ENCODE assay signal across 13 cellular contexts in the genomic region with DNA sequence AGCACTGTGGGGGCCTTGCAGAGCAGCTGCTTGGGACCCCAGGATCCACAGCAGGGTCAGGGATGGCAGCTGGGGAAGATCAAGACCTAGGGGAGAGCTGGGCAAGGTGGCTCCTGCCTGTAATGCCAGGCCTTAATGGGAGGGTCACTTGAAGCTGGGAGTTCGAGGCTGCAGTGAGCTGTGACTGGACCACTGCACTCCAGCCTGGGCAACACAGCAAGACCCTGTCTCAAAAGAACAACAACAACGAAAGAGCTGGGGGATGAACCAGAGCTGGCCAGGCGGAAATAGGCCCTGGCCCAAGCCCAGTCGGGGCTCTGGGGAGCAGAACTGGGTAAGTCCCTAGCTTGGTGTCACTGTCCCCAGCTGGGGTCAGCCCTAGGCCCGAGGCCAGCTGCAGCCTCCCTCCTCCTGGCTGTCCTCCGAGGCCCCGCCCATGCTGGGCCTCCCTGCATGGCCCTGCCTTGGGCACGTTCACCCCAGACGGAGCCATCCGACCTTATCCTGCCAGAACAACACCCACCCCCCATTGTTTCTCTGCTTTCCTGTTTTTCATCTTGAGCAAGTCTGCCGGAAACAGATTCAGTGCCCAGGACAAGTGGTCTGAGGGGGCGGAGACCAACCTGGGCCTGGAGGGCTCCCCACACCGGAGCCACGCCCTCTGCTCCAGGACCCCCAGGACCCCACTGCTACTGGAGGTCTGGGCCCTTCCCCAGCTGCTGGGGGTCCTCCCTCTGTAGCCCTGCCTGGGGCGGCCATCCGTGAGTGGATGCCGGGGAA. TPM values are rescaled to one million over a fixed set of nuclear protein-coding genes. Genes with fewer than 3 reads are reported as not detected.
DNase-seq lines count a peak whose midpoint lies in the region; ATAC-seq and TF ChIP-seq lines count a peak whose summit lies in the region.
"Had no signal": no experiment of that assay in that cellular context is flagged by ENCODE, and none has a peak within 500 bp of the region (broad histone marks: within the 10 kb centered on the region; RNA-seq: fewer than 3 reads in every experiment).

No MANE protein-coding gene starts in this region.

- intact Hi-C loops in activated CD4-positive, alpha-beta T cell treated with anti-CD3 and anti-CD28 coated beads, Interleukin-2, amount 10 ng/mL, durations not matched to agents 24 days and 14 days (cut with micrococcal nuclease), result no loop called here
- intact Hi-C loops in Right ventricle myocardium inferior (cut with DNase I), result no loop called here

- TF ChIP-seq POLR2A in GM18505 (IDR thresholded peaks at IDR 0.05; ENCODE audit: borderline replicate concordance, extremely low read depth, insufficient read depth, insufficient read length), result no peak

- H3K27me3 Mint-ChIP-seq in activated CD4-positive, alpha-beta T cell treated with anti-CD3 and anti-CD28 coated beads, Interleukin-2, amount 10 ng/mL, durations not matched to agents 24 days and 14 days, result peaks cover 23% of the 10 kb centered on the region
- H3K27me3 Mint-ChIP-seq in nephron (ENCODE audit: low read depth), result no peaks in the 10 kb centered on the region

- DNase-seq in activated CD4-positive, alpha-beta T cell treated with anti-CD3 and anti-CD28 coated beads, Interleukin-2, amount 10 ng/mL, durations not matched to agents 24 days and 14 days, result no peak
- DNase-seq in activated CD4-positive, alpha-beta T cell treated with anti-CD3 and anti-CD28 coated beads, Interleukin-2, amount 50 U/mL, for 48 hours, result no peak
- DNase-seq in Right ventricle myocardium inferior (ENCODE audit: missing footprints) (peak; percentile 78), C1 segment of cervical spinal cord (lab: John Stamatoyannopoulos, UW) (no peak)
- DNase-seq in central memory CD4-positive, alpha-beta T cell, result no peak
- DNase-seq: amniotic stem cell, NCI-H1417 treated with DMSO at 0.1 percent for 48 hours, T-cell had no signal

- no peaks in the 10 kb centered on the region for H3K36me3 Mint-ChIP-seq in activated CD4-positive, alpha-beta T cell treated with anti-CD3 and anti-CD28 coated beads, Interleukin-2, amount 10 ng/mL, durations not matched to agents 24 days and 14 days (ENCODE audit: low read depth)
- no peaks in the 10 kb centered on the region for H3K36me3 Mint-ChIP-seq in nephron (ENCODE audit: low read depth)
- H3K36me3 Mint-ChIP-seq: T-cell had no signal

- H3K4me1 Mint-ChIP-seq in activated CD4-positive, alpha-beta T cell treated with anti-CD3 and anti-CD28 coated beads, Interleukin-2, amount 10 ng/mL, durations not matched to agents 24 days and 14 days, result peaks cover 2% of the 10 kb centered on the region
- H3K4me1 Mint-ChIP-seq in nephron, result peaks cover 7% of the 10 kb centered on the region

- peak; percentile 34 for ATAC-seq in Right ventricle myocardium inferior
- no peak for ATAC-seq in GM18505 (IDR thresholded peaks at IDR 0.05; ENCODE audit: unreplicated experiment)
- no peak for ATAC-seq in GM21717 (IDR thresholded peaks at IDR 0.05; ENCODE audit: unreplicated experiment)
- ATAC-seq: T-cell had no signal

- H3K27ac Mint-ChIP-seq in activated CD4-positive, alpha-beta T cell treated with anti-CD3 and anti-CD28 coated beads, Interleukin-2, amount 10 ng/mL, durations not matched to agents 24 days and 14 days, result no peak overlapping the region
- H3K27ac Mint-ChIP-seq in nephron, result no peak overlapping the region
- H3K27ac Mint-ChIP-seq: T-cell had no signal

- H3K4me3 Mint-ChIP-seq in activated CD4-positive, alpha-beta T cell treated with anti-CD3 and anti-CD28 coated beads, Interleukin-2, amount 10 ng/mL, durations not matched to agents 24 days and 14 days, result peak overlapping the region; percentile 30
- peak overlapping the region; percentile 79 to 81 (median 79) for H3K4me3 Mint-ChIP-seq in nephron

- no peak for TF ChIP-seq CTCF in nephron (IDR thresholded peaks at IDR 0.05; ENCODE audit: unreplicated experiment in 3 of 3)

- H3K9me3 Mint-ChIP-seq in activated CD4-positive, alpha-beta T cell treated with anti-CD3 and anti-CD28 coated beads, Interleukin-2, amount 10 ng/mL, durations not matched to agents 24 days and 14 days, result no peaks in the 10 kb centered on the region
- no peaks in the 10 kb centered on the region for H3K9me3 Mint-ChIP-seq in nephron
- H3K9me3 Mint-ChIP-seq: T-cell had no signal

RNA-seq across cellular contexts. Expression of gene DIPK1B, which starts 1.9 kb away (rescaled TPM):
- 1.1 and 1.5 TPM in 2 replicates for total RNA-seq in activated CD4-positive, alpha-beta T cell treated with anti-CD3 and anti-CD28 coated beads, Interleukin-2, amount 10 ng/mL, durations not matched to agents 24 days and 14 days
- 16.4 TPM for total RNA-seq in Right ventricle myocardium inferior

RNA-seq across cellular contexts. Expression of gene AGPAT2, which starts 27.0 kb away (rescaled TPM):
- total RNA-seq in activated CD4-positive, alpha-beta T cell treated with anti-CD3 and anti-CD28 coated beads, Interleukin-2, amount 10 ng/mL, durations not matched to agents 24 days and 14 days, result 25.6 and 25.9 TPM in 2 replicates
- 57.9 TPM for total RNA-seq in Right ventricle myocardium inferior

RNA-seq across cellular contexts. Expression of gene LCN10, which starts 28.5 kb away (rescaled TPM):
- 1.1 and 1.7 TPM in 2 replicates for total RNA-seq in activated CD4-positive, alpha-beta T cell treated with anti-CD3 and anti-CD28 coated beads, Interleukin-2, amount 10 ng/mL, durations not matched to agents 24 days and 14 days
- 11.3 TPM for total RNA-seq in Right ventricle myocardium inferior
- total RNA-seq: A172 had no signal

RNA-seq across cellular contexts. Expression of gene LCN6, which starts 34.0 kb away (rescaled TPM):
- total RNA-seq in activated CD4-positive, alpha-beta T cell treated with anti-CD3 and anti-CD28 coated beads, Interleukin-2, amount 10 ng/mL, durations not matched to agents 24 days and 14 days, result not detected in 2 replicates
- 22.2 TPM for total RNA-seq in Right ventricle myocardium inferior
- total RNA-seq: A172, T-cell had no signal

RNA-seq across cellular contexts. Expression of gene LCN8, which starts 43.8 kb away (rescaled TPM):
- not detected in 2 replicates for total RNA-seq in activated CD4-positive, alpha-beta T cell treated with anti-CD3 and anti-CD28 coated beads, Interleukin-2, amount 10 ng/mL, durations not matched to agents 24 days and 14 days
- not detected for total RNA-seq in Right ventricle myocardium inferior
- total RNA-seq: A172, posterior vena cava had no signal
